In the genomic region with DNA sequence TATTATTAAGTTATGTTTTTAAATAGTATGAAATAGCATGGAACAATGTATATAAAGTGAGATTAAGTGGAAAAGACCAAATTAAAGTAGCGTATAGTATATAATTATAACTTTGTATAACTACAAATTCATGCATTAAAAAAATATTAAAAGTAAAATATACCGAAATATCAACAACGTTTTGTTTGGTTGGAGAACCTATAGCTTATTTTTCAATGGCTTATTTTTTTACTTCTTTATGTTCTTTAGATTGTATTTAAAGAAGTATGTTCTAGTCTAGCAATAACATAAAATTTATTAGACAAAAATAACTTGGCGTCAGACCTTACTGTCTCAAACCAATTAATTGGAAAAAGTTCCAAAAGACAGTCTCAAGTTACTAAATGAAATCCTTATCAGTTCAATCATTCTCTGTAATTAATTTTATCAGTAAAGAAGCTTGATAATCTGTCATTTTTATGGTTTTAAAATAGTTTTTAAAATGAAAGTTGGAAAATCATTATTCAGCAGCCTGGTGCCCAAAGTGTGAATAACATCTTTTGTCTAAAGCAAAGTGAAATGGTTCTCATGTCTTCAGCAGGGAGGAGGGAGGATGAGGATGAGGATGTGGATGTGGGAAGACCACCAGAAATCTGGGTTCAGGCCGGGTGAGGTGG, we compare ENCODE assay signal across 8 cellular contexts. TPM values are rescaled to one million over a fixed set of nuclear protein-coding genes. Genes with fewer than 3 reads are reported as not detected.
DNase-seq lines count a peak whose midpoint lies in the region; ATAC-seq, FAIRE-seq and TF ChIP-seq lines count a peak whose summit lies in the region.

No MANE protein-coding gene starts in this region.

- peaks cover 4% of the 10 kb centered on the region; the same call in 1 of the 2 replicates for H3K4me1 ChIP-seq in BE2C

- peaks cover 27% of the 10 kb centered on the region for H3K27me3 ChIP-seq in BE2C

- peak overlapping the region; percentile 51 for H3K4me3 ChIP-seq in BE2C (ENCODE audit: low read depth, low read length)

- H3K36me3 ChIP-seq in BE2C, result no peaks in the 10 kb centered on the region

- peak; percentile 19 for TF ChIP-seq CTCF in BE2C (IDR thresholded peaks at IDR 0.05; ENCODE audit: low read depth, low read length)
- TF ChIP-seq CTCF in brain (conservative IDR thresholded peaks at IDR 0.05), result peak in 1 of 2 experiments; percentile 40
- no peak for TF ChIP-seq CTCF in mesothelial cell of epicardium (IDR thresholded peaks at IDR 0.05; ENCODE audit: unreplicated experiment)

- no peaks in the 10 kb centered on the region for H3K9me3 Mint-ChIP-seq in brain
- H3K9me3 Mint-ChIP-seq in mesothelial cell of epicardium, result no peaks in the 10 kb centered on the region

- DNase-seq in BE2C (no peak), HTR-8/SVneo (ENCODE audit: insufficient read length, low spot score) (peak; percentile 49), mesothelial cell of epicardium (ENCODE audit: low spot score in 2 of 2, unreplicated experiment in 2 of 2) (no peak), NCI-H1694 (lab: John Stamatoyannopoulos, UW) (no peak), NCI-H1436 treated with DMSO at 0.1 percent for 48 hours (lab: John Stamatoyannopoulos, UW) (no peak), NCI-H187 treated with DMSO at 0.1 percent for 48 hours (lab: John Stamatoyannopoulos, UW) (no peak)

- H3K4me1 Mint-ChIP-seq in brain (peaks cover 25% of the 10 kb centered on the region), mesothelial cell of epicardium (peaks cover 18% of the 10 kb centered on the region)

- H3K4me3 Mint-ChIP-seq in brain (peak overlapping the region; percentile 69 to 79 (median 74)), mesothelial cell of epicardium (peak overlapping the region; percentile 63)

- H3K27me3 Mint-ChIP-seq in brain (peaks cover 6% of the 10 kb centered on the region), mesothelial cell of epicardium (ENCODE audit: low read depth) (peaks cover 32% of the 10 kb centered on the region)

- no peaks in the 10 kb centered on the region for H3K9me3 ChIP-seq in BE2C

- H3K27ac Mint-ChIP-seq in brain (no peak overlapping the region), mesothelial cell of epicardium (no peak overlapping the region)

- H3K36me3 Mint-ChIP-seq in brain (no peaks in the 10 kb centered on the region), mesothelial cell of epicardium (no peaks in the 10 kb centered on the region)

- ATAC-seq in GM18502 (IDR thresholded peaks at IDR 0.05; ENCODE audit: poor library complexity, unreplicated experiment), result no peak

- no peak for FAIRE-seq in HTR-8/SVneo (lab: Jason Lieb, UNC)

RNA-seq across cellular contexts. Expression of gene IRAK3, which starts 46.7 kb away (rescaled TPM):
- not detected for polyA plus RNA-seq in BE2C (2012; ENCODE audit: insufficient read depth, insufficient read length, low read depth)
- polyA plus RNA-seq in brain (ENCODE audit: insufficient read depth, low read depth, low replicate concordance), result 0.39 TPM
- total RNA-seq in mesothelial cell of epicardium, result 1.5 to 2.2 TPM (median 1.9 TPM) in 3 replicates
